ENCODE assay signal across 8 cellular contexts in the genomic region with DNA sequence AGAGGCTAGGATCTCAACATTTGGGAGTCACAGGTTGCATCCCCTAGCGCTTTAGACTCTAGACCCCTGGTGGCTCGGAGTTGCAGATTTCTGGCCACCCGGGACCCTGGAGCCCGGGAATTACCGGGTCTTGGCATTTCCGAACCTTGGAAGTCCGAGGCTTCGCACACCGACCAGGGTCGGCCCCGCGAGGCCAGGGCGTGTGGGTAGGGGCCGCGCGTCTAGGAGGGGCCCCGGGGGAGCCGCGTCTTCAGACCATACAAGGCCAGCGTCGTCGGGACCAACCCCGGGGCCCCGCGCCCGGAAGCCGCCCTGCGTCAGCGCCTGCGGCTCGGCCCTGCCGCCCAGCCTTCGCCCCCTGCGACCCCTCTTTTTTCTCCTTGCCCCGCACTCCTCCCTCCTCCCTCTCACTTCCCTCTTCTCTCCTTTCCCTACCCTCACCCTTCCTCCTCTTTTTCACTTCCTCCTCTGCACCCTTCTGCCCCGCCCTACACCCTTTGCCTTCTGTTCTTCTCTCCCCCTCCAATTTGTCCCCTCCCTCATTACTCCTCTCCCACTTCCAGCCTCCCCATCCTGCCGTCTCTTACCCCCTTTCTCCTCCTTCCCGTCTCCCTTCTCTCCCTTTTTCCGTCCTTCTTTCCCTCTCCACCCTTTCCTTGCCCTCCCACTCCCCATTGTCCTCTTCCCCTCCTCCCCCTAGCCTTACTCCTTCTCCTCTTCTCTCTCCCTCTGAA. TPM values are rescaled to one million over a fixed set of nuclear protein-coding genes. Genes with fewer than 3 reads are reported as not detected.
A peak's percentile ranks its signal among the peaks of the same experiment; 100 is the strongest.
DNase-seq lines count a peak whose midpoint lies in the region; ATAC-seq and TF ChIP-seq lines count a peak whose summit lies in the region.

No MANE protein-coding gene starts in this region.

- no peaks in the 10 kb centered on the region for H3K27me3 ChIP-seq in right cardiac atrium (ENCODE audit: control insufficient read depth, insufficient read depth)

- WGBS in right cardiac atrium: 1% methylated on average over 39 of the region's 39 CpGs

- peak; percentile 13 for ATAC-seq in HG03280 (IDR thresholded peaks at IDR 0.05; ENCODE audit: unreplicated experiment)
- ATAC-seq in right cardiac atrium: peak; percentile 33 to 44
- no peak for ATAC-seq in HG03025 (IDR thresholded peaks at IDR 0.05; ENCODE audit: low FRiP score, unreplicated experiment)
- ATAC-seq in GM19463 (IDR thresholded peaks at IDR 0.05; ENCODE audit: unreplicated experiment): no peak

- TF ChIP-seq CTCF in retinal pigment epithelial cell (conservative IDR thresholded peaks at IDR 0.05; ENCODE audit: low read depth, low read length): no peak

- H3K4me3 ChIP-seq in right cardiac atrium (ENCODE audit: low read length) (peak overlapping the region; percentile 83), retinal pigment epithelial cell (ENCODE audit: low read length) (peak overlapping the region; percentile 89)

- peaks cover 9% of the 10 kb centered on the region for H3K4me1 ChIP-seq in right cardiac atrium (ENCODE audit: control insufficient read depth, insufficient read depth, low read length)

- DNase-seq in COR-L47 (lab: John Stamatoyannopoulos, UW) (peak; percentile 15), SKM-1 (lab: John Stamatoyannopoulos, UW; ENCODE audit: unreplicated experiment) (peak; percentile 71), right cardiac atrium (peak; percentile 89 to 95 (median 95)), retinal pigment epithelial cell (ENCODE audit: low read depth) (no peak)

- H3K27ac ChIP-seq in angular gyrus (ENCODE audit: low read depth, low read length) (peak overlapping the region; percentile 89), right cardiac atrium (ENCODE audit: low read length) (peak overlapping the region; percentile 99)

- intact Hi-C loops in right cardiac atrium (cut with DNase I): no loop called here

- H3K9me3 ChIP-seq in right cardiac atrium (ENCODE audit: control insufficient read depth, low read length): no peaks in the 10 kb centered on the region

RNA-seq across cellular contexts. Expression of gene PLEKHG2, which starts 2.4 kb away (rescaled TPM):
- total RNA-seq in right cardiac atrium: 10 to 100 TPM; 13.1 to 29.5 (median 20.1) TPM
- 11.3 TPM for polyA plus RNA-seq in right cardiac atrium

RNA-seq across cellular contexts. Expression of gene ZFP36, which starts 3.4 kb away (rescaled TPM):
- 100 to 1,000 TPM in 1 of 4 donors, 10 to 100 TPM in 3; 38.1 to 157 (median 56.4) TPM for total RNA-seq in right cardiac atrium
- polyA plus RNA-seq in right cardiac atrium: 203 TPM

RNA-seq across cellular contexts. Expression of gene MED29, which starts 18.9 kb away (rescaled TPM):
- 10 to 100 TPM; 25.1 to 31.8 (median 27.0) TPM for total RNA-seq in right cardiac atrium
- polyA plus RNA-seq in right cardiac atrium: 38.3 TPM

RNA-seq across cellular contexts. Expression of gene PAF1, which starts 19.1 kb away (rescaled TPM):
- total RNA-seq in right cardiac atrium: 10 to 100 TPM; 41.0 to 42.8 (median 41.3) TPM
- polyA plus RNA-seq in right cardiac atrium: 43.5 TPM

RNA-seq across cellular contexts. Expression of gene RPS16, which starts 25.7 kb away (rescaled TPM):
- 1,000 to 10,000 TPM; 1,282 to 1,746 (median 1,468) TPM for total RNA-seq in right cardiac atrium
- polyA plus RNA-seq in right cardiac atrium: 1,560 TPM

Comparison
In these comparisons a context has a peak if more than half of its experiments do, and no peak if none do; other contexts are left out.
1. ATAC-seq: peak in HG03280 (single experiment) and right cardiac atrium (2 of 2); none in HG03025 (single experiment) and GM19463 (single experiment).